ENCODE assay signal across 8 cellular contexts in the genomic region with DNA sequence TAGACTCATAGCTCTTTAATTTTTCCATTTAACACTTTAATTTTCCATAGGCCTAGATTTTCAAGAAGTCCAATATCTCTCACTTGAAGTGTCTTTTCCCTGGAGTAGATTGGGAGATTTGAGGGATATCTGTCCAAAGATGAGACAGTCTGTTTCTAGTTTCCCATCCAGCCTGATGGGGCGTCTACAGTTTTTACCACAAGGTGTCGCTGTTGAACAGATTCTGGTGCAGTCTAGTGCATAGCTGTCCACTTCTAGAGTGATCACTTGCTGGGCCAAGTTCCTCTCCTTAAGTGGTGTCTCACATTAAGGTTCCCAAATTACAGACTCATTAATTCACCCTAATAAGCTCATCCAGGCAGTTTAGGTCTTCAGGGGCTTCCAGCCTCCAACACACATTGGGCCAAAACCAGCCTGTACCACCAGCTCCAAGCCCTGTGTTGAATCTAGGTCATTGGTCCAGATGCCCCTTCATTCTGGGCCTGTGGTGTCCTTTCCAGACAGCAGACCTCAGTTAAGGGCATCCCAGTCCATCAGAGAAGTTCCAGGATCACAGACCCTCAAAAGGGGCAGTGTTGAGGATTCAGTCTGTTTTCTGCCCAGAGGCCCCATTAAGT. TPM values are rescaled to one million over a fixed set of nuclear protein-coding genes. Genes with fewer than 3 reads are reported as not detected.
DNase-seq lines count a peak whose midpoint lies in the region; ATAC-seq and TF ChIP-seq lines count a peak whose summit lies in the region.

No MANE protein-coding gene starts in this region.

- H3K4me3 Mint-ChIP-seq in activated naive CD8-positive, alpha-beta T cell: no peak overlapping the region

- no TSS peak for BruUV-seq in PC-3 (replicated peaks; lab: Mats Ljungman, UMichigan)

- no peak for ATAC-seq in PC-3

- peak overlapping the region; percentile 7 for H3K27ac Mint-ChIP-seq in activated naive CD8-positive, alpha-beta T cell

- DNase-seq in activated CD4-positive, alpha-beta T cell treated with anti-CD3 and anti-CD28 coated beads for 24 hours (ENCODE audit: low read depth in 2 of 2): peak; percentile 37 to 51
- no peak for DNase-seq in activated CD4-positive, alpha-beta T cell treated with anti-CD3 and anti-CD28 coated beads for 1 hour
- DNase-seq in PC-3 (peak; percentile 48), lung microvascular endothelial cell (ENCODE audit: low read depth in 2 of 2) (peak; percentile 39 to 61), vagina (ENCODE audit: extremely low spot score in 2 of 2) (no peak), occipital lobe (lab: John Stamatoyannopoulos, UW) (no peak), T1000 (lab: John Stamatoyannopoulos, UW) (no peak)

- H3K9me3 Mint-ChIP-seq in activated naive CD8-positive, alpha-beta T cell (ENCODE audit: low read depth): peaks cover 7% of the 10 kb centered on the region

- peaks cover 26% of the 10 kb centered on the region for H3K36me3 Mint-ChIP-seq in activated naive CD8-positive, alpha-beta T cell

- no peaks in the 10 kb centered on the region for H3K36me3 ChIP-seq in PC-3 (ENCODE audit: low read depth, low read length)
- H3K36me3 ChIP-seq in vagina: no peaks in the 10 kb centered on the region

- no peaks in the 10 kb centered on the region for H3K9me3 ChIP-seq in PC-3 (ENCODE audit: low read length)
- H3K9me3 ChIP-seq in vagina: peaks cover 10% of the 10 kb centered on the region

- H3K27ac ChIP-seq in PC-3 (ENCODE audit: low read length) (no peak overlapping the region), vagina (no peak overlapping the region)

- no peak overlapping the region for H2AFZ ChIP-seq in PC-3 (ENCODE audit: low read length)

- H3F3A ChIP-seq in PC-3 (ENCODE audit: low read length, unreplicated experiment): no peaks in the 10 kb centered on the region

- no peaks in the 10 kb centered on the region for H3K27me3 Mint-ChIP-seq in activated naive CD8-positive, alpha-beta T cell

- CTCF ChIA-PET in PC-3 (lab: Charles Lee): no interaction called here

- no peaks in the 10 kb centered on the region for H4K20me1 ChIP-seq in PC-3 (ENCODE audit: low read length)

- no peak for TF ChIP-seq POLR2A in vagina (IDR thresholded peaks at IDR 0.05)

- peaks cover 30% of the 10 kb centered on the region for H3K4me1 Mint-ChIP-seq in activated naive CD8-positive, alpha-beta T cell (ENCODE audit: low read depth)

- TF ChIP-seq CTCF in PC-3 (conservative IDR thresholded peaks at IDR 0.05; ENCODE audit: low read depth, low read length): peak; percentile 66
- peak in 1 of 3 experiments; percentile 8 for TF ChIP-seq CTCF in vagina (IDR thresholded peaks at IDR 0.05)

- H3K9me2 ChIP-seq in PC-3 (replicated peaks; ENCODE audit: low read length): no peaks in the 10 kb centered on the region

- no peak overlapping the region for H3K4me2 ChIP-seq in PC-3 (ENCODE audit: low read length)

- H3K4me3 ChIP-seq in PC-3 (ENCODE audit: low read length) (no peak overlapping the region), vagina (no peak overlapping the region)

- H3K9ac ChIP-seq in PC-3 (ENCODE audit: low read length): no peak overlapping the region

- intact Hi-C loops in PC-3 (cut with micrococcal nuclease): no loop called here
- intact Hi-C loops in vagina (cut with DNase I): no loop called here

- H3K79me2 ChIP-seq in PC-3 (ENCODE audit: low read length): no peaks in the 10 kb centered on the region

- H3K4me1 ChIP-seq in PC-3 (ENCODE audit: insufficient read depth, low read length): no peaks in the 10 kb centered on the region
- peaks cover 12% of the 10 kb centered on the region for H3K4me1 ChIP-seq in vagina

- POLR2A ChIA-PET in PC-3 (lab: Charles Lee; ENCODE audit: unreplicated experiment): no interaction called here

- H3K27me3 ChIP-seq in PC-3 (ENCODE audit: low read length) (no peaks in the 10 kb centered on the region), vagina (no peaks in the 10 kb centered on the region)

RNA-seq across cellular contexts. Expression of a gene that starts 9.4 kb away (rescaled TPM):
- total RNA-seq in PC-3 (2014; rRNA removed) (not detected in 2 replicates), lung microvascular endothelial cell (under 0.01 and 0.20 TPM in 2 replicates), vagina (2.2 TPM), occipital lobe (0.16 TPM)

RNA-seq across cellular contexts. Expression of a gene that starts 21.7 kb away (rescaled TPM):
- total RNA-seq in PC-3 (2014; rRNA removed) (0.07 TPM in 1 of 2 replicates, not detected in the other), lung microvascular endothelial cell (0.60 and 0.65 TPM in 2 replicates), vagina (43.5 TPM), occipital lobe (0.16 TPM)

Comparison
In these comparisons a context has a peak if more than half of its experiments do, and no peak if none do; other contexts are left out.
1. DNase-seq: peak in activated CD4-positive, alpha-beta T cell treated with anti-CD3 and anti-CD28 coated beads for 24 hours (2 of 2), PC-3 (single experiment) and lung microvascular endothelial cell (2 of 2); none in activated CD4-positive, alpha-beta T cell treated with anti-CD3 and anti-CD28 coated beads for 1 hour (single experiment), vagina (0 of 2), occipital lobe (single experiment) and T1000 (single experiment).
2. RNA of a gene that starts 21.7 kb away (total RNA-seq): 43.5 TPM in vagina (single experiment); 0.60 to 0.65 TPM in lung microvascular endothelial cell, 0.16 TPM in occipital lobe (single experiment) and 0.07 TPM in PC-3; every median in the first group is over 10 times any median in the second.